Comparison of ENCODE assay signal across 13 cellular contexts in the genomic region with DNA sequence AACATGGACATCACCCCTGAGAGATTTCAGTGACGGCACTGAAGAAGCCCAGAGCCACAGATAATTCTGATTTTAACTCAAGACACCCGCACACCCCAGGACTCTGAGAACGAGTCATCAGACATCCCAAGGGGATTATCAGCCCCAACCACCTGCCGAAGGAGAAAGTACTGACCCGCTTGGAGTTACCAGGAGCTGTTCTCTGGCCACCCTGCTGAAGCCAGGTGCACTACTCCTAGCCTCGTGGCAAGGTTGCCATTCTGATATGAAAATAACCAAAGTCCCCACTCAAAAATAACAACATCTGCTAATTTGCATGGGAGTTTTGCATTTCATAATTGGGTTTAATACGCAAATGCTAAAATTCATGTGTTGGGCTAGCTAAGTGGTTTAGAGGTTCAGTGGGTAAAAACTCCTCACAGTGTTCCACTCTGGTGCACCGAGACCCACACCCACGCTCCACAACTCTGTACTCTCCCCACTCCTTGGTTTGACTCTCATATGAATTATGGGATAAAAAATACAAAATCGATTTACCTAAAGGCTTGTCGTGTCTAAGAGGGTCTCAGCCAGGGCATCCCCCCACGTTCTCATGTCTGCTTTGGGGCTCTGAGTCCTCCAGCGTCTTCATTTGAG.
DNase-seq lines count a peak whose midpoint lies in the region; ATAC-seq, FAIRE-seq and TF ChIP-seq lines count a peak whose summit lies in the region.
"Had no signal": no experiment of that assay in that cellular context is flagged by ENCODE, and none has a peak within 500 bp of the region (broad histone marks: within the 10 kb centered on the region; RNA-seq: fewer than 3 reads in every experiment).

No MANE protein-coding gene starts in this region.

- no peaks in the 10 kb centered on the region for H3K36me3 ChIP-seq in body of pancreas (replicated peaks in 1 of 2; ENCODE audit: insufficient read depth in 1 of 2, low read depth in 2 of 2)
- H3K36me3 ChIP-seq: brain microvascular endothelial cell had no signal

- H3K27ac ChIP-seq in body of pancreas (peak overlapping the region; percentile 14 to 57 (median 34)), substantia nigra (ENCODE audit: low read depth, low read length, poor library complexity, severe bottlenecking) (no peak overlapping the region)
- H3K27ac ChIP-seq: brain microvascular endothelial cell, epithelial cell of prostate had no signal

- 63 to 80% methylated on average over 11 to 13 of the region's 13 CpGs for WGBS in body of pancreas, 2 donors

- ATAC-seq in HG02973 (IDR thresholded peaks at IDR 0.05; ENCODE audit: unreplicated experiment) (peak; percentile 41), body of pancreas (peak; percentile 18), GM19455 (IDR thresholded peaks at IDR 0.05; ENCODE audit: unreplicated experiment) (no peak)

- H3K9me3 ChIP-seq in body of pancreas: no peaks in the 10 kb centered on the region

- FAIRE-seq in GM19239 (lab: Jason Lieb, UNC): peak; percentile 90

- no peak for TF ChIP-seq CTCF in GM12875 (IDR thresholded peaks at IDR 0.05; ENCODE audit: borderline replicate concordance, insufficient read depth, low read depth, low read length)
- no peak for TF ChIP-seq CTCF in body of pancreas (IDR thresholded peaks at IDR 0.05)

- TF ChIP-seq POLR2A in body of pancreas (IDR thresholded peaks at IDR 0.05): no peak

- no peaks in the 10 kb centered on the region for H3K27me3 ChIP-seq in body of pancreas
- H3K27me3 ChIP-seq: brain microvascular endothelial cell had no signal

- H3K4me3 ChIP-seq in GM12875 (ENCODE audit: low read depth, low read length): peak overlapping the region; percentile 39
- no peak overlapping the region for H3K4me3 ChIP-seq in body of pancreas

- no peak for DNase-seq in GM19239 (ENCODE audit: insufficient read length, low spot score)
- DNase-seq in body of pancreas: no peak
- no peak for DNase-seq in HCEC 1CT
- DNase-seq in substantia nigra (lab: John Stamatoyannopoulos, UW): no peak
- no peak for DNase-seq in SKM-1 (lab: John Stamatoyannopoulos, UW; ENCODE audit: unreplicated experiment)
- DNase-seq: activated CD8-positive, alpha-beta memory T cell treated with anti-CD3 and anti-CD28 coated beads, Interleukin-2, amount 50 U/mL, for 48 hours; brain microvascular endothelial cell; NK-92 treated with Interleukin-12 subunit alpha and Interleukin-12 subunit beta, amount 100 ng/mL, for 24 hours; stimulated activated CD4-positive, alpha-beta T cell treated with anti-CD3 and anti-CD28 coated beads, Interleukin-2, amount 100 ng/mL, for 24 hours had no signal

- intact Hi-C loops in body of pancreas (cut with DNase I): no loop called here

- peaks cover 11% of the 10 kb centered on the region for H3K4me1 ChIP-seq in body of pancreas
